Comparison of ENCODE assay signal across 16 cellular contexts in genomic region chr13:54226866-54227265, GRCh38.
A peak's percentile ranks its signal among the peaks of the same experiment; 100 is the strongest.
DNase-seq lines count a peak whose midpoint lies in the region; ATAC-seq, FAIRE-seq and TF ChIP-seq lines count a peak whose summit lies in the region.
"Had no signal": no experiment of that assay in that cellular context is flagged by ENCODE, and none has a peak within 500 bp of the region (broad histone marks: within the 10 kb centered on the region; RNA-seq: fewer than 3 reads in every experiment).

No MANE protein-coding gene starts in this region.

- peak; percentile 38 for DNase-seq in RPMI7951 (ENCODE audit: low read depth)
- no peak for DNase-seq in H1 (ENCODE audit: low read depth in 1 of 2, low spot score in 2 of 2)
- peak; percentile 4 for DNase-seq in kidney tubule cell (ENCODE audit: low spot score)
- peak; percentile 41 for DNase-seq in putamen (ENCODE audit: low spot score)
- DNase-seq in omental fat pad (ENCODE audit: low spot score), result no peak
- no peak for DNase-seq in activated CD4-positive, alpha-beta T cell treated with anti-CD3 and anti-CD28 coated beads for 4 hours
- DNase-seq: BE2C; CD4-positive, alpha-beta memory T cell; MG63; NCI-H1092 treated with DMSO at 0.1 percent for 48 hours; NCI-H1694 treated with DMSO at 0.1 percent for 48 hours; NCI-H2171 treated with DMSO at 0.1 percent for 48 hours; RPMI8226 had no signal

- H3K79me2 ChIP-seq in H1 (ENCODE audit: control insufficient read depth in 1 of 2, insufficient read depth in 2 of 2, low read length in 2 of 2), result no peaks in the 10 kb centered on the region

- no peak overlapping the region for H2BK120ac ChIP-seq in H1 (replicated peaks; ENCODE audit: low read depth, low read length)

- no peaks in the 10 kb centered on the region for H3K79me1 ChIP-seq in H1 (ENCODE audit: low read depth, low read length)

- no peak for ATAC-seq in omental fat pad (ENCODE audit: low FRiP score)
- no peak for ATAC-seq in GM18861 (IDR thresholded peaks at IDR 0.05; ENCODE audit: unreplicated experiment)

- H4K8ac ChIP-seq in H1 (ENCODE audit: extremely low read depth, insufficient read depth, low read length), result no peak overlapping the region

- 0 out of 2 replicates have a peak overlapping the region, but pooled peaks have one; percentile 5 for H2BK15ac ChIP-seq in H1 (ENCODE audit: low read length)

- no peak overlapping the region for H3K14ac ChIP-seq in H1 (ENCODE audit: insufficient read length)

- no peaks in the 10 kb centered on the region; a peak in 1 of 7 replicates for H3K4me1 ChIP-seq in H1 (replicated peaks in 1 of 4; ENCODE audit: control insufficient read depth in 3 of 4, insufficient read depth in 4 of 4, low read length in 3 of 4)
- H3K4me1 ChIP-seq: BE2C had no signal

- FAIRE-seq in H1 (lab: Jason Lieb, UNC), result no peak
- FAIRE-seq: D721Med had no signal

- H2BK12ac ChIP-seq in H1 (ENCODE audit: low read depth, low read length), result no peak overlapping the region

- H3K4ac ChIP-seq in H1 (replicated peaks; ENCODE audit: insufficient read length, low read depth, low read length), result no peak overlapping the region

- no peaks in the 10 kb centered on the region for H3K23me2 ChIP-seq in H1 (ENCODE audit: low read depth, low read length)

- POLR2A ChIA-PET in H1 (lab: Charles Lee; ENCODE audit: partially characterized antibody), result interaction anchor here (1.0 kb wide), 1 partner anchor 36 kb away, joined by 3 read pairs; no protein-coding TSS in a partner anchor

- H3K18ac ChIP-seq in H1 (ENCODE audit: extremely low read depth, low read length), result no peak overlapping the region

- TF ChIP-seq EP300 in H1 (IDR thresholded peaks at IDR 0.05; ENCODE audit: borderline replicate concordance in 1 of 2, low read depth in 2 of 2, low read length in 2 of 2), result no peak

- no peaks in the 10 kb centered on the region for H3K9me3 ChIP-seq in H1 (ENCODE audit: insufficient read depth in 2 of 2, low read depth in 1 of 2, low read length in 1 of 2)
- H3K9me3 ChIP-seq: BE2C, MG63 had no signal

- H3K23ac ChIP-seq in H1 (ENCODE audit: insufficient read length), result no peak overlapping the region

- no peak for TF ChIP-seq POLR2A in H1 (IDR thresholded peaks at IDR 0.05; ENCODE audit: control extremely low read depth in 1 of 2, low read depth in 2 of 2, low read length in 2 of 2)

- no peak for TF ChIP-seq CTCF in H1 (IDR thresholded peaks at IDR 0.05; ENCODE audit: control extremely low read depth in 1 of 3, insufficient read depth in 1 of 3, low read depth in 1 of 3, low read length in 3 of 3)
- no peak for TF ChIP-seq CTCF in omental fat pad (IDR thresholded peaks at IDR 0.05)

- 90% methylated on average over 1 of the region's 1 CpG; no CpG with 5 or more reads in 1 of the 2 experiments for WGBS in H1 (ENCODE audit: extremely low coverage in 1 of 2, insufficient coverage in 1 of 2, insufficient read length in 1 of 2, insufficient replicate concordance in 2 of 2, low coverage in 1 of 2, low lambda C conversion rate in 2 of 2, missing lambda C conversion rate in 1 of 2), 2 experiments

- CTCF ChIA-PET in H1 (lab: Charles Lee; ENCODE audit: partially characterized antibody), result no interaction called here

- H2AFZ ChIP-seq in H1 (ENCODE audit: low read length), result 0 out of 2 replicates have a peak overlapping the region, but pooled peaks have one; percentile 68

- TF ChIP-seq RAD21 in H1 (IDR thresholded peaks at IDR 0.05 in 1 of 2, conservative IDR thresholded peaks at IDR 0.05 in 1 of 2; ENCODE audit: low read depth in 2 of 2, low read length in 2 of 2), result no peak

- no peak overlapping the region for H2AK5ac ChIP-seq in H1 (ENCODE audit: low read depth, low read length)

- H3K9ac ChIP-seq in H1 (replicated peaks in 1 of 4; ENCODE audit: extremely low read depth in 1 of 4, low read depth in 3 of 4, low read length in 3 of 4), result no peak overlapping the region

- H2BK5ac ChIP-seq in H1 (ENCODE audit: low read depth, low read length), result no peak overlapping the region

- H3K4me3 ChIP-seq in H1 (ENCODE audit: extremely low read depth in 1 of 4, insufficient read depth in 2 of 4, low read depth in 3 of 4, low read length in 4 of 4), result no peak overlapping the region
- H3K4me3 ChIP-seq: MG63, SK-N-MC had no signal

- H2BK20ac ChIP-seq in H1 (ENCODE audit: low read length), result no peak overlapping the region

- no peak overlapping the region for H4K91ac ChIP-seq in H1 (replicated peaks; ENCODE audit: insufficient read length, low read length)

- no peak overlapping the region for H3K27ac ChIP-seq in H1 (ENCODE audit: low read depth, low read length)
- H3K27ac ChIP-seq: SK-N-MC had no signal

- no peak overlapping the region for H4K5ac ChIP-seq in H1 (ENCODE audit: insufficient read length, low read depth, low read length)

- no peak overlapping the region for H3K56ac ChIP-seq in H1 (replicated peaks; ENCODE audit: insufficient read length, low read depth, low read length)

- H3K4me2 ChIP-seq in H1 (ENCODE audit: insufficient read depth in 1 of 2, low read depth in 2 of 2, low read length in 2 of 2), result no peak overlapping the region

- H4K20me1 ChIP-seq in H1 (replicated peaks in 1 of 2; ENCODE audit: control insufficient read depth in 1 of 2, insufficient read depth in 2 of 2, low read length in 2 of 2), result no peaks in the 10 kb centered on the region

- no peaks in the 10 kb centered on the region for H3K27me3 ChIP-seq in H1 (replicated peaks in 1 of 4; ENCODE audit: control insufficient read depth in 3 of 4, extremely low read depth in 1 of 4, insufficient read depth in 3 of 4, low read length in 3 of 4)
- H3K27me3 ChIP-seq: BE2C, MG63 had no signal

- no peaks in the 10 kb centered on the region for H3K36me3 ChIP-seq in H1 (ENCODE audit: control insufficient read depth in 2 of 4, insufficient read depth in 4 of 4, low read length in 3 of 4)
- H3K36me3 ChIP-seq: BE2C, MG63 had no signal

TF ChIP-seq in H1, 55 proteins besides CTCF, POLR2A, EP300 and RAD21 (continues in another document):
- TF ChIP-seq EZH2 (IDR thresholded peaks at IDR 0.05; ENCODE audit: low read depth, low read length, severe bottlenecking) (no peak), YY1 (IDR thresholded peaks at IDR 0.05; ENCODE audit: low read depth, low read length) (no peak), ASH2L (IDR thresholded peaks at IDR 0.05; ENCODE audit: low read length) (no peak), MAX (IDR thresholded peaks at IDR 0.05) (no peak), SIN3A (conservative IDR thresholded peaks at IDR 0.05 in 1 of 2, IDR thresholded peaks at IDR 0.05 in 1 of 2; ENCODE audit: low read depth in 1 of 2, low read length in 2 of 2) (no peak)

Comparison
In these comparisons a context has a peak if more than half of its experiments do, and no peak if none do; other contexts are left out.
1. DNase-seq: peak in RPMI7951 (single experiment), kidney tubule cell (single experiment) and putamen (single experiment); none in H1 (0 of 2), omental fat pad (single experiment) and activated CD4-positive, alpha-beta T cell treated with anti-CD3 and anti-CD28 coated beads for 4 hours (0 of 2).